In genomic region chr1:203320546-203321272, GRCh38 we compare ENCODE assay signal across 9 cellular contexts. TPM values are rescaled to one million over a fixed set of nuclear protein-coding genes. Genes with fewer than 3 reads are reported as not detected.
A peak's percentile ranks its signal among the peaks of the same experiment; 100 is the strongest.
DNase-seq lines count a peak whose midpoint lies in the region; ATAC-seq lines count a peak whose summit lies in the region.
"Had no signal": no experiment of that assay in that cellular context is flagged by ENCODE, and none has a peak within 500 bp of the region (broad histone marks: within the 10 kb centered on the region; RNA-seq: fewer than 3 reads in every experiment).

No MANE protein-coding gene starts in this region.

- peaks cover 75% of the 10 kb centered on the region for H3K4me1 Mint-ChIP-seq in activated naive CD4-positive, alpha-beta T cell treated with anti-CD3 and anti-CD28 coated beads for 36 hours (ENCODE audit: low read depth)

- no peaks in the 10 kb centered on the region for H3K9me3 Mint-ChIP-seq in activated naive CD4-positive, alpha-beta T cell treated with anti-CD3 and anti-CD28 coated beads for 36 hours

- ATAC-seq in GM19452 (IDR thresholded peaks at IDR 0.05; ENCODE audit: unreplicated experiment) (peak; percentile 69), HG03442 (IDR thresholded peaks at IDR 0.05; ENCODE audit: unreplicated experiment) (peak; percentile 46)

- DNase-seq in DMS153 (lab: John Stamatoyannopoulos, UW) (peak; percentile 99), NCI-H748 treated with DMSO at 0.1 percent for 48 hours (lab: John Stamatoyannopoulos, UW) (peak; percentile 86), iPS-NIHi7 (ENCODE audit: extremely low spot score) (peak; percentile 71), NCI-H1048 (lab: John Stamatoyannopoulos, UW) (no peak)
- DNase-seq in activated naive CD4-positive, alpha-beta T cell treated with anti-CD3 and anti-CD28 coated beads for 36 hours = peak; percentile 84

- H3K36me3 Mint-ChIP-seq in activated naive CD4-positive, alpha-beta T cell treated with anti-CD3 and anti-CD28 coated beads for 36 hours (ENCODE audit: low read depth) = no peaks in the 10 kb centered on the region

- intact Hi-C loops in activated naive CD4-positive, alpha-beta T cell treated with anti-CD3 and anti-CD28 coated beads for 36 hours (cut with micrococcal nuclease) = loop anchor here (1.0 to 10.0 kb wide), 3 partner anchors 33 to 516 kb away; partner anchors contain the start of genes KDM5B and LAX1

- H3K27me3 Mint-ChIP-seq in activated naive CD4-positive, alpha-beta T cell treated with anti-CD3 and anti-CD28 coated beads for 36 hours (ENCODE audit: low read depth) = no peaks in the 10 kb centered on the region

- CTCF ChIA-PET in activated naive CD4-positive, alpha-beta T cell treated with anti-CD3 and anti-CD28 coated beads for 36 hours (lab: Charles Lee) = interaction anchor here (0.8 to 9.8 kb wide), 9 partner anchors 12 to 51 kb away, joined by 3 to 188 read pairs (median 12); partner anchors contain the start of gene BTG2

- H3K4me3 Mint-ChIP-seq in activated naive CD4-positive, alpha-beta T cell treated with anti-CD3 and anti-CD28 coated beads for 36 hours = peak overlapping the region; percentile 40

- peak overlapping the region; percentile 88 for H3K27ac Mint-ChIP-seq in activated naive CD4-positive, alpha-beta T cell treated with anti-CD3 and anti-CD28 coated beads for 36 hours

- H3K27ac ChIP-seq in temporal lobe (ENCODE audit: low read depth, low read length) = peak overlapping the region; percentile 13

RNA-seq across cellular contexts. Expression of gene BTG2, which starts 15.4 kb away (rescaled TPM):
- 100 to 1,000 TPM; 106 to 109 TPM for total RNA-seq in activated naive CD4-positive, alpha-beta T cell treated with anti-CD3 and anti-CD28 coated beads for 36 hours
- total RNA-seq in temporal lobe = 10.1 TPM

RNA-seq across cellular contexts. Expression of gene FMOD, which starts 30.2 kb away (rescaled TPM):
- 1 to 10 TPM; 5.3 to 5.8 TPM for total RNA-seq in activated naive CD4-positive, alpha-beta T cell treated with anti-CD3 and anti-CD28 coated beads for 36 hours
- 2.2 TPM for total RNA-seq in temporal lobe
- total RNA-seq: mononuclear cell had no signal
